ENCODE assay signal across 8 cellular contexts in the genomic region with DNA sequence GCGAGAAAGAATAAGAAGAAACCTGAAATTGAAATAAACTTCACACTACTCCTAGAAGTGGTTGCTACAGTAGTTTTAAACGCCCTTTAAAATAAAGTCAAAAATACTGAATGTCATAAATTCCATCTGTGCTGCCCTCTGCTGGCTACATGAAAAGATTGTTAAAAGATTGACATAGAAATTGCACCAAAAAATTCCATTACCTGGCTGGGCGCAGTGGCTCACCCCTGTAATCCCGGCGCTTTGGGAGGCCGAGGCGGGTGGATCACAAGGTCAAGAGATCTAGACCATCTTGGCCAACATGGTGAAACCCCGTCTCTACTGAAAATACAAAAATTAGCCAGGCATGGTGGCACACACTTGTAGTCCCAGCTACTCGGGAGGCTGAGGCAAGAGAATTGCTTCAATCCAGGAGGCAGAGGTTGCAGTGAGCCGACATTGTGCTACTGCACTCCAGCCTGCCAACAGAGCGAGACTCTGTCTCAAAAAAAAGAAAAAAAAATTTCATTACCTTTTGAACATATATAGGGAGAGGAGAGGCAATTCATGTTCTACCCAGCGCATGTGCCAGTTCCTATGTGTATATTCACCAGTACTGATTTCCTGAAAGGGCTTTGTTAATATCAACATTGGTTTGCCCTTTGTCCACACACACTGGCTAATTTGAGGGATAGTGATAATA. TPM values are rescaled to one million over a fixed set of nuclear protein-coding genes. Genes with fewer than 3 reads are reported as not detected.
DNase-seq lines count a peak whose midpoint lies in the region; ATAC-seq and TF ChIP-seq lines count a peak whose summit lies in the region.

No MANE protein-coding gene starts in this region.

- TF ChIP-seq CTCF in astrocyte of the cerebellum (IDR thresholded peaks at IDR 0.05; ENCODE audit: low read depth, low read length, missing control alignments): peak; percentile 36
- TF ChIP-seq CTCF in thoracic aorta (IDR thresholded peaks at IDR 0.05): peak; percentile 59

- in situ Hi-C loops in astrocyte of the cerebellum (cut with HindIII; ENCODE audit: low sequenced_read_pairs): no loop called here

- H3K9me3 ChIP-seq in thoracic aorta: no peaks in the 10 kb centered on the region

- H3K4me3 ChIP-seq in astrocyte of the cerebellum (ENCODE audit: low read depth, low read length) (no peak overlapping the region), thoracic aorta (no peak overlapping the region), H7 (ENCODE audit: insufficient read depth, low read depth, low read length) (no peak overlapping the region)

- H3K27me3 ChIP-seq in thoracic aorta (replicated peaks; ENCODE audit: insufficient read depth): no peaks in the 10 kb centered on the region
- H3K27me3 ChIP-seq in H7 (ENCODE audit: control insufficient read depth, insufficient read depth, low read length): no peaks in the 10 kb centered on the region

- DNase-seq in activated T-cell treated with anti-CD3 and anti-CD28 coated beads for 1 hour (ENCODE audit: low read depth) (peak; percentile 47), OCI-M1 (lab: John Stamatoyannopoulos, UW) (peak; percentile 63), astrocyte of the cerebellum (ENCODE audit: low read depth) (no peak), left kidney (ENCODE audit: low read depth, low spot score) (peak; percentile 67), thoracic aorta (ENCODE audit: low spot score) (no peak), H7 (no peak), NCI-H526 treated with DMSO at 0.1 percent for 48 hours (lab: John Stamatoyannopoulos, UW) (no peak)
- DNase-seq in activated T-cell treated with anti-CD3 and anti-CD28 coated beads, Interleukin-2, amount 50 U/mL, for 1 hour: no peak

- H3K36me3 ChIP-seq in thoracic aorta: no peaks in the 10 kb centered on the region
- no peaks in the 10 kb centered on the region for H3K36me3 ChIP-seq in H7 (replicated peaks; ENCODE audit: control insufficient read depth, insufficient read depth, low read length)

- peaks cover 7 to 15% of the 10 kb centered on the region in 2 donors for H3K4me1 ChIP-seq in thoracic aorta (ENCODE audit: control insufficient read depth in 1 of 2, low read depth in 2 of 2)

- no peak overlapping the region for H3K27ac ChIP-seq in thoracic aorta

- no peak for ATAC-seq in thoracic aorta (ENCODE audit: insufficient number of reproducible peaks, low FRiP score, low read depth)

RNA-seq across cellular contexts. Expression of a gene that starts 36.5 kb away (rescaled TPM):
- 10 to 100 TPM; 79.2 to 79.4 TPM for total RNA-seq in thoracic aorta
- 10.3 and 11.3 TPM in 2 replicates for total RNA-seq in H7 (2014; rRNA removed; shearing (Covaris generic))

Comparison
In these comparisons a context has a peak if more than half of its experiments do, and no peak if none do; other contexts are left out.
1. DNase-seq: peak in activated T-cell treated with anti-CD3 and anti-CD28 coated beads for 1 hour (single experiment), OCI-M1 (single experiment) and left kidney (single experiment); none in activated T-cell treated with anti-CD3 and anti-CD28 coated beads, Interleukin-2, amount 50 U/mL, for 1 hour (single experiment), astrocyte of the cerebellum (single experiment), thoracic aorta (single experiment), H7 (single experiment) and NCI-H526 treated with DMSO at 0.1 percent for 48 hours (single experiment).